ENCODE assay signal across 9 cellular contexts in genomic region chr17:44198721-44199552, GRCh38. TPM values are rescaled to one million over a fixed set of nuclear protein-coding genes. Genes with fewer than 3 reads are reported as not detected.
DNase-seq lines count a peak whose midpoint lies in the region; FAIRE-seq and TF ChIP-seq lines count a peak whose summit lies in the region.
"Had no signal": no experiment of that assay in that cellular context is flagged by ENCODE, and none has a peak within 500 bp of the region (broad histone marks: within the 10 kb centered on the region; RNA-seq: fewer than 3 reads in every experiment).

No MANE protein-coding gene starts in this region.

- no peaks in the 10 kb centered on the region for H3K9me3 ChIP-seq in liver (ENCODE audit: control insufficient read depth in 4 of 4, low read length in 3 of 4)

- no peak for TF ChIP-seq POLR2A in GM12891 (IDR thresholded peaks at IDR 0.05; ENCODE audit: low read depth, low read length)

- H3K36me3 ChIP-seq in liver (ENCODE audit: control insufficient read depth in 4 of 4, insufficient read depth in 3 of 4, low read depth in 1 of 4, low read length in 3 of 4), result peaks cover 2 to 23% (median 20%) of the 10 kb centered on the region in 4 donors

- peak overlapping the region; percentile 87 to 88 for H3K27ac ChIP-seq in liver (ENCODE audit: low read depth in 1 of 2, low read length in 2 of 2)

- WGBS in liver, result under 1% methylated on average over 66 of the region's 68 CpGs

- H3K27me3 ChIP-seq in liver (ENCODE audit: control insufficient read depth in 4 of 4, insufficient read depth in 4 of 4, low read length in 3 of 4), result no peaks in the 10 kb centered on the region

- no peak for TF ChIP-seq RAD21 in liver (IDR thresholded peaks at IDR 0.05)

- TF ChIP-seq CTCF in liver (IDR thresholded peaks at IDR 0.05; ENCODE audit: low read depth, low read length, missing input control), result no peak

- H3K4me3 ChIP-seq in liver (ENCODE audit: low read depth in 1 of 3, low read length in 3 of 3), result peak overlapping the region; percentile 51 to 89 (median 74)

- peak; percentile 84 for DNase-seq in GM12891 (ENCODE audit: insufficient read length, low spot score)
- DNase-seq in HCEC 1CT, result peak; percentile 46
- DNase-seq in NAMALWA (ENCODE audit: low spot score), result peak; percentile 62
- peak; percentile 46 to 65 for DNase-seq in activated CD4-positive, alpha-beta T cell treated with anti-CD3 and anti-CD28 coated beads for 4 hours
- DNase-seq in dermis blood vessel endothelial cell, result peak; percentile 70
- peak; percentile 64 for DNase-seq in stimulated activated CD8-positive, alpha-beta memory T cell treated with anti-CD3 and anti-CD28 coated beads, Interleukin-4, amount 100 ng/mL, for 48 hours
- DNase-seq in MV-4-11 (lab: John Stamatoyannopoulos, UW), result no peak

- peak; percentile 45 for FAIRE-seq in GM12891 (lab: Jason Lieb, UNC)

- peak overlapping the region; percentile 72 to 73 for H3K9ac ChIP-seq in liver (ENCODE audit: low read depth in 1 of 2, low read length in 2 of 2)

- peaks cover 6 to 14% (median 12%) of the 10 kb centered on the region in 4 donors for H3K4me1 ChIP-seq in liver (ENCODE audit: control insufficient read depth in 4 of 4, insufficient read depth in 4 of 4, low read length in 3 of 4)

TF ChIP-seq in GM12891, 5 proteins besides CTCF, POLR2A, EP300 and RAD21:
- no peak for TF ChIP-seq PAX5 (IDR thresholded peaks at IDR 0.05; ENCODE audit: insufficient read depth, low read length, severe bottlenecking)
- TF ChIP-seq POU2F2 (IDR thresholded peaks at IDR 0.05; ENCODE audit: low read depth, low read length), result no peak
- TF ChIP-seq TAF1 (IDR thresholded peaks at IDR 0.05; ENCODE audit: low read depth, low read length), result peak; percentile 14; the same call in 1 of the 2 replicates
- no peak for TF ChIP-seq SPI1 (IDR thresholded peaks at IDR 0.05; ENCODE audit: low read depth, low read length)
- 0 out of 2 replicates have a peak, but pooled peaks have one; percentile 2 for TF ChIP-seq POLR2AphosphoS5 (IDR thresholded peaks at IDR 0.05; ENCODE audit: low read depth, low read length)

TF ChIP-seq in liver, 16 proteins besides CTCF, POLR2A, EP300 and RAD21:
- TF ChIP-seq HNF4A (conservative IDR thresholded peaks at IDR 0.05) (no peak), ZBTB33 (IDR thresholded peaks at IDR 0.05) (no peak), MAX (IDR thresholded peaks at IDR 0.05) (no peak), ATF3 (IDR thresholded peaks at IDR 0.05) (no peak), RXRA (IDR thresholded peaks at IDR 0.05) (no peak), EGR1 (IDR thresholded peaks at IDR 0.05; ENCODE audit: low read depth in 2 of 2) (no peak), GABPA (IDR thresholded peaks at IDR 0.05 in 1 of 2, conservative IDR thresholded peaks at IDR 0.05 in 1 of 2) (no peak), SP1 (IDR thresholded peaks at IDR 0.05) (no peak), TAF1 (conservative IDR thresholded peaks at IDR 0.05) (no peak), JUND (IDR thresholded peaks at IDR 0.05) (no peak)

RNA-seq across cellular contexts. Expression of gene ATXN7L3, which starts 0.7 kb away (rescaled TPM):
- 25.2 TPM for polyA plus RNA-seq in GM12891 (2012; ENCODE audit: low read depth, missing spikeins)
- total RNA-seq in dermis blood vessel endothelial cell, result 51.1 and 67.7 TPM in 2 replicates
- total RNA-seq in liver, result 10 to 100 TPM; 13.8 to 20.9 TPM
- polyA plus RNA-seq in liver, result 10 to 100 TPM in 1 of 2 donors, 1 to 10 TPM in 1; 5.1 to 15.7 TPM

RNA-seq across cellular contexts. Expression of gene TMUB2, which starts 12.2 kb away (rescaled TPM):
- polyA plus RNA-seq in GM12891 (2012; ENCODE audit: low read depth, missing spikeins), result 22.5 TPM
- 37.0 and 40.2 TPM in 2 replicates for total RNA-seq in dermis blood vessel endothelial cell
- 10 to 100 TPM; 12.2 to 14.7 TPM for total RNA-seq in liver
- 10 to 100 TPM; 13.3 to 18.8 TPM for polyA plus RNA-seq in liver

RNA-seq across cellular contexts. Expression of gene UBTF, which starts 20.5 kb away (rescaled TPM):
- polyA plus RNA-seq in GM12891 (2012; ENCODE audit: low read depth, missing spikeins), result 46.6 TPM
- total RNA-seq in dermis blood vessel endothelial cell, result 59.2 and 68.4 TPM in 2 replicates
- total RNA-seq in liver, result 10 to 100 TPM; 27.2 to 39.6 TPM
- polyA plus RNA-seq in liver, result 10 to 100 TPM; 12.5 to 20.6 TPM

RNA-seq across cellular contexts. Expression of gene ASB16, which starts 28.4 kb away (rescaled TPM):
- polyA plus RNA-seq in GM12891 (2012; ENCODE audit: low read depth, missing spikeins), result 0.83 TPM
- total RNA-seq in dermis blood vessel endothelial cell (0.17 TPM in 1 of 2 replicates, not detected in the other), liver (under 1 TPM in 1 of 2 donors, not detected in 1; 0.37 TPM)
- under 1 TPM; 0.02 to 0.08 TPM for polyA plus RNA-seq in liver
- total RNA-seq: pulmonary artery endothelial cell had no signal

RNA-seq across cellular contexts. Expression of gene HROB, which starts 57.2 kb away (rescaled TPM):
- polyA plus RNA-seq in GM12891 (2012; ENCODE audit: low read depth, missing spikeins), result 6.7 TPM
- total RNA-seq in dermis blood vessel endothelial cell, result 1.2 and 2.9 TPM in 2 replicates
- 1 to 10 TPM in 1 of 2 donors, under 1 TPM in 1; 0.08 to 1.9 TPM for total RNA-seq in liver
- under 1 TPM; 0.29 to 0.32 TPM for polyA plus RNA-seq in liver
